1 cellular context compared by ENCODE assay signal in the genomic region with DNA sequence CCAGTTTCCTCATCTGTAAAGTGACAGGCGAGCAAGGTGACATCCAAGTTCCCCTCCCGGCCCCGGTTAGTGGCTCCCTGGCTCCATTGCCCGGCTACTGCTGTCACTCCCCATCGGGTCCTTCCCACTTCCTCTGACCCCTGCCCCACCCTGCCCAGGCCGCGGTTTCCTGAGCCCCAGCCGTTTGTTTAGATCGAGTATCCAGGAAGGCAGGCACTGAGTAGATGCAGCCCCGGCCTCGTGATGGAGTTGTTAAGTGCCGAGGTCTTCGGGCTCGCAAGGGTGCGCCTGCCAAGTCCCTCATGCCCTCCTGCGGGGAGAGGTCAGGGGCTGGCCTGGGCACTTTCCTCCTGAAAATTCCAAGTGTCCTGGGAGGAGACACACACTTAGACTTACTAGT.
TF ChIP-seq lines count a peak whose summit lies in the region.

No MANE protein-coding gene starts in this region.

TF ChIP-seq in HepG2, 621 proteins besides CTCF, POLR2A, EP300 and RAD21 (continued from another document):
- TF ChIP-seq, protein P1, sequence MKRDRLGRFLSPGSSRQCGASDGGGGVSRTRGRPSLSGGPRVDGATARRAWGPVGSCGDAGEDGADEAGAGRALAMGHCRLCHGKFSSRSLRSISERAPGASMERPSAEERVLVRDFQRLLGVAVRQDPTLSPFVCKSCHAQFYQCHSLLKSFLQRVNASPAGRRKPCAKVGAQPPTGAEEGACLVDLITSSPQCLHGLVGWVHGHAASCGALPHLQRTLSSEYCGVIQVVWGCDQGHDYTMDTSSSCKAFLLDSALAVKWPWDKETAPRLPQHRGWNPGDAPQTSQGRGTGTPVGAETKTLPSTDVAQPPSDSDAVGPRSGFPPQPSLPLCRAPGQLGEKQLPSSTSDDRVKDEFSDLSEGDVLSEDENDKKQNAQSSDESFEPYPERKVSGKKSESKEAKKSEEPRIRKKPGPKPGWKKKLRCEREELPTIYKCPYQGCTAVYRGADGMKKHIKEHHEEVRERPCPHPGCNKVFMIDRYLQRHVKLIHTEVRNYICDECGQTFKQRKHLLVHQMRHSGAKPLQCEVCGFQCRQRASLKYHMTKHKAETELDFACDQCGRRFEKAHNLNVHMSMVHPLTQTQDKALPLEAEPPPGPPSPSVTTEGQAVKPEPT (CRISPR knock-in tag; IDR thresholded peaks at IDR 0.05; ENCODE audit: low read depth) = no peak
- no peak for TF ChIP-seq MAFG (CRISPR knock-in tag; IDR thresholded peaks at IDR 0.05)
- TF ChIP-seq WIZ (CRISPR knock-in tag; IDR thresholded peaks at IDR 0.05) = no peak
- TF ChIP-seq, protein P2, sequence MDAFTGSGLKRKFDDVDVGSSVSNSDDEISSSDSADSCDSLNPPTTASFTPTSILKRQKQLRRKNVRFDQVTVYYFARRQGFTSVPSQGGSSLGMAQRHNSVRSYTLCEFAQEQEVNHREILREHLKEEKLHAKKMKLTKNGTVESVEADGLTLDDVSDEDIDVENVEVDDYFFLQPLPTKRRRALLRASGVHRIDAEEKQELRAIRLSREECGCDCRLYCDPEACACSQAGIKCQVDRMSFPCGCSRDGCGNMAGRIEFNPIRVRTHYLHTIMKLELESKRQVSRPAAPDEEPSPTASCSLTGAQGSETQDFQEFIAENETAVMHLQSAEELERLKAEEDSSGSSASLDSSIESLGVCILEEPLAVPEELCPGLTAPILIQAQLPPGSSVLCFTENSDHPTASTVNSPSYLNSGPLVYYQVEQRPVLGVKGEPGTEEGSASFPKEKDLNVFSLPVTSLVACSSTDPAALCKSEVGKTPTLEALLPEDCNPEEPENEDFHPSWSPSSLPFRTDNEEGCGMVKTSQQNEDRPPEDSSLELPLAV (CRISPR knock-in tag; conservative IDR thresholded peaks at IDR 0.05; ENCODE audit: low read depth) = no peak
- TF ChIP-seq, protein P3, sequence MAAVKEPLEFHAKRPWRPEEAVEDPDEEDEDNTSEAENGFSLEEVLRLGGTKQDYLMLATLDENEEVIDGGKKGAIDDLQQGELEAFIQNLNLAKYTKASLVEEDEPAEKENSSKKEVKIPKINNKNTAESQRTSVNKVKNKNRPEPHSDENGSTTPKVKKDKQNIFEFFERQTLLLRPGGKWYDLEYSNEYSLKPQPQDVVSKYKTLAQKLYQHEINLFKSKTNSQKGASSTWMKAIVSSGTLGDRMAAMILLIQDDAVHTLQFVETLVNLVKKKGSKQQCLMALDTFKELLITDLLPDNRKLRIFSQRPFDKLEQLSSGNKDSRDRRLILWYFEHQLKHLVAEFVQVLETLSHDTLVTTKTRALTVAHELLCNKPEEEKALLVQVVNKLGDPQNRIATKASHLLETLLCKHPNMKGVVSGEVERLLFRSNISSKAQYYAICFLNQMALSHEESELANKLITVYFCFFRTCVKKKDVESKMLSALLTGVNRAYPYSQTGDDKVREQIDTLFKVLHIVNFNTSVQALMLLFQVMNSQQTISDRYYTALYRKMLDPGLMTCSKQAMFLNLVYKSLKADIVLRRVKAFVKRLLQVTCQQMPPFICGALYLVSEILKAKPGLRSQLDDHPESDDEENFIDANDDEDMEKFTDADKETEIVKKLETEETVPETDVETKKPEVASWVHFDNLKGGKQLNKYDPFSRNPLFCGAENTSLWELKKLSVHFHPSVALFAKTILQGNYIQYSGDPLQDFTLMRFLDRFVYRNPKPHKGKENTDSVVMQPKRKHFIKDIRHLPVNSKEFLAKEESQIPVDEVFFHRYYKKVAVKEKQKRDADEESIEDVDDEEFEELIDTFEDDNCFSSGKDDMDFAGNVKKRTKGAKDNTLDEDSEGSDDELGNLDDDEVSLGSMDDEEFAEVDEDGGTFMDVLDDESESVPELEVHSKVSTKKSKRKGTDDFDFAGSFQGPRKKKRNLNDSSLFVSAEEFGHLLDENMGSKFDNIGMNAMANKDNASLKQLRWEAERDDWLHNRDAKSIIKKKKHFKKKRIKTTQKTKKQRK (IDR thresholded peaks at IDR 0.05; ENCODE audit: low read length) = no peak
- TF ChIP-seq AGO2 (optimal IDR thresholded peaks at IDR 0.05; ENCODE audit: low read depth, low read length) = peak; percentile 17
- no peak for TF ChIP-seq SP140L (CRISPR knock-in tag; IDR thresholded peaks at IDR 0.05; ENCODE audit: borderline replicate concordance)
- no peak for TF ChIP-seq ZBTB8A (CRISPR knock-in tag; IDR thresholded peaks at IDR 0.05; ENCODE audit: borderline replicate concordance, low read depth)
